Comparison of ENCODE assay signal across 21 cellular contexts in genomic region chr15:26128611-26129140, GRCh38.
A peak's percentile ranks its signal among the peaks of the same experiment; 100 is the strongest.
DNase-seq lines count a peak whose midpoint lies in the region; ATAC-seq and TF ChIP-seq lines count a peak whose summit lies in the region.
"Had no signal": no experiment of that assay in that cellular context is flagged by ENCODE, and none has a peak within 500 bp of the region (broad histone marks: within the 10 kb centered on the region; RNA-seq: fewer than 3 reads in every experiment).

No MANE protein-coding gene starts in this region.

- H2AFZ ChIP-seq in GM23338: peak overlapping the region; percentile 23; the same call in 1 of the 2 replicates
- H2AFZ ChIP-seq in smooth muscle cell (ENCODE audit: low read depth): no peak overlapping the region
- no peak overlapping the region for H2AFZ ChIP-seq in Karpas-422 (ENCODE audit: low read length)

- WGBS in smooth muscle cell (ENCODE audit: low lambda C conversion rate): 70% methylated on average over 7 of the region's 7 CpGs

- no peak overlapping the region for H3K4me2 ChIP-seq in GM23338
- H3K4me2 ChIP-seq in smooth muscle cell: no peak overlapping the region
- H3K4me2 ChIP-seq in Karpas-422 (ENCODE audit: low read depth, low read length, poor library complexity, severe bottlenecking): no peak overlapping the region

- no peak overlapping the region for H3K4me3 Mint-ChIP-seq in GM23338
- H3K4me3 Mint-ChIP-seq: B cell, CD14-positive monocyte had no signal

- H3K9ac ChIP-seq in smooth muscle cell (ENCODE audit: low read depth): no peak overlapping the region
- H3K9ac ChIP-seq in Karpas-422 (ENCODE audit: low read length): no peak overlapping the region

- H3K79me2 ChIP-seq in GM23338 (replicated peaks; ENCODE audit: insufficient read depth) (no peaks in the 10 kb centered on the region), smooth muscle cell (ENCODE audit: low read depth) (no peaks in the 10 kb centered on the region), Karpas-422 (ENCODE audit: low read length) (no peaks in the 10 kb centered on the region)

- no peaks in the 10 kb centered on the region; the same call in 1 of the 2 replicates for H3K36me3 ChIP-seq in GM23338 (ENCODE audit: insufficient read depth)
- no peaks in the 10 kb centered on the region for H3K36me3 ChIP-seq in smooth muscle cell (ENCODE audit: low read depth)
- H3K36me3 ChIP-seq in Karpas-422 (ENCODE audit: insufficient read depth, low read length): no peaks in the 10 kb centered on the region
- H3K36me3 ChIP-seq: SJSA1 had no signal

- DNase-seq in NCI-H2029 (lab: John Stamatoyannopoulos, UW) (peak; percentile 3), NCI-H2029 treated with DMSO at 0.1 percent for 48 hours (lab: John Stamatoyannopoulos, UW) (no peak), GM23338 (ENCODE audit: low spot score) (no peak), amniotic epithelial cell (ENCODE audit: low read depth) (peak; percentile 9), smooth muscle cell (lab: John Stamatoyannopoulos, UW; ENCODE audit: unreplicated experiment) (no peak), Karpas-422 (no peak)
- DNase-seq in NK-92 treated with Interleukin-12 subunit alpha and Interleukin-12 subunit beta, amount 100 ng/mL, for 24 hours (lab: John Stamatoyannopoulos, UW): no peak
- DNase-seq: 8988T, NCI-H1417, NCI-H1694 treated with DMSO at 0.1 percent for 48 hours, NCI-H510A treated with DMSO at 0.1 percent for 48 hours, NCI-H748 treated with DMSO at 0.1 percent for 48 hours, T-helper 1 cell had no signal

- H3K9me3 Mint-ChIP-seq in GM23338: no peaks in the 10 kb centered on the region; the same call in 1 of the 3 replicates

- H3K27ac ChIP-seq in GM23338 (ENCODE audit: low read depth) (no peak overlapping the region), smooth muscle cell (ENCODE audit: low read depth) (peak overlapping the region; percentile 11), Karpas-422 (ENCODE audit: low read length) (no peak overlapping the region)
- H3K27ac ChIP-seq: SJSA1 had no signal

- no peak overlapping the region for H3K27ac Mint-ChIP-seq in GM23338
- H3K27ac Mint-ChIP-seq: B cell, CD14-positive monocyte had no signal

- ATAC-seq in GM23338 (no peak), esophagus mucosa (no peak)
- ATAC-seq: GM12878, HCT116, K562, Right ventricle myocardium inferior had no signal

- 0 out of 3 replicates have a peak, but pooled peaks cover 2% of the 10 kb centered on the region for H3K36me3 Mint-ChIP-seq in GM23338 (ENCODE audit: low read depth)
- H3K36me3 Mint-ChIP-seq: CD14-positive monocyte had no signal

- H3K4me3 ChIP-seq in GM23338 (no peak overlapping the region), smooth muscle cell (no peak overlapping the region), Karpas-422 (ENCODE audit: low read length) (no peak overlapping the region)
- H3K4me3 ChIP-seq: GM12878, K562, SJSA1 had no signal

- H3K4me1 ChIP-seq in GM23338 (ENCODE audit: insufficient read depth): peaks cover 37% of the 10 kb centered on the region
- H3K4me1 ChIP-seq in smooth muscle cell (ENCODE audit: low read depth): peaks cover 15% of the 10 kb centered on the region
- H3K4me1 ChIP-seq in Karpas-422 (ENCODE audit: low read length): no peaks in the 10 kb centered on the region
- H3K4me1 ChIP-seq: SJSA1 had no signal

- H3F3A ChIP-seq in GM23338 (replicated peaks; ENCODE audit: low read depth): peaks cover 7% of the 10 kb centered on the region; the same call in 1 of the 2 replicates
- no peaks in the 10 kb centered on the region for H3F3A ChIP-seq in smooth muscle cell (ENCODE audit: low read depth)

- H3K9me3 ChIP-seq in smooth muscle cell (replicated peaks; ENCODE audit: low read depth) (no peaks in the 10 kb centered on the region), Karpas-422 (ENCODE audit: low read length) (peaks cover 47% of the 10 kb centered on the region)
- H3K9me3 ChIP-seq: SJSA1 had no signal

- peaks cover 4% of the 10 kb centered on the region for H3K27me3 Mint-ChIP-seq in GM23338 (ENCODE audit: insufficient read depth, low read depth, poor library complexity)
- H3K27me3 Mint-ChIP-seq: B cell had no signal

- TF ChIP-seq CTCF in GM23338 (conservative IDR thresholded peaks at IDR 0.05; ENCODE audit: low read depth in 2 of 2) (no peak), smooth muscle cell (IDR thresholded peaks at IDR 0.05; ENCODE audit: borderline replicate concordance, insufficient read depth, poor library complexity, severe bottlenecking) (no peak)

- H4K20me1 ChIP-seq in GM23338 (replicated peaks; ENCODE audit: insufficient read depth) (no peaks in the 10 kb centered on the region), smooth muscle cell (ENCODE audit: low read depth) (no peaks in the 10 kb centered on the region), Karpas-422 (ENCODE audit: insufficient read depth, low read depth, low read length) (no peaks in the 10 kb centered on the region)

- peaks cover 49% of the 10 kb centered on the region for H3K4me1 Mint-ChIP-seq in GM23338
- H3K4me1 Mint-ChIP-seq: B cell, CD14-positive monocyte had no signal

- no peaks in the 10 kb centered on the region for H3K27me3 ChIP-seq in GM23338 (ENCODE audit: insufficient read depth)
- H3K27me3 ChIP-seq in smooth muscle cell (ENCODE audit: low read depth): no peaks in the 10 kb centered on the region
- no peaks in the 10 kb centered on the region for H3K27me3 ChIP-seq in Karpas-422 (ENCODE audit: low read length)
- H3K27me3 ChIP-seq: SJSA1 had no signal

- H3K9me2 ChIP-seq in GM23338 (ENCODE audit: insufficient read depth): peaks cover 17% of the 10 kb centered on the region
- no peaks in the 10 kb centered on the region for H3K9me2 ChIP-seq in Karpas-422 (replicated peaks; ENCODE audit: insufficient read depth, low read length)

TF ChIP-seq in GM23338, 12 proteins besides CTCF, POLR2A, EP300 and RAD21:
- TF ChIP-seq STAT1 (IDR thresholded peaks at IDR 0.05; ENCODE audit: unreplicated experiment) (no peak), EZH2phosphoT487 (IDR thresholded peaks at IDR 0.05; ENCODE audit: unreplicated experiment) (no peak), EZH2 (IDR thresholded peaks at IDR 0.05; ENCODE audit: low read depth, unreplicated experiment) (no peak), POLR2AphosphoS5 (IDR thresholded peaks at IDR 0.05; ENCODE audit: low read depth) (no peak), ZNF114 (CRISPR knock-in tag; IDR thresholded peaks at IDR 0.05) (no peak), NANOG (IDR thresholded peaks at IDR 0.05; ENCODE audit: borderline replicate concordance) (no peak), ZNF331 (CRISPR knock-in tag; IDR thresholded peaks at IDR 0.05; ENCODE audit: low read depth) (no peak)

Comparison
In these comparisons a context has a peak if more than half of its experiments do, and no peak if none do; other contexts are left out.
1. DNase-seq: peak in NCI-H2029 (single experiment) and amniotic epithelial cell (single experiment); none in NCI-H2029 treated with DMSO at 0.1 percent for 48 hours (single experiment), GM23338 (single experiment), smooth muscle cell (single experiment), Karpas-422 (single experiment) and NK-92 treated with Interleukin-12 subunit alpha and Interleukin-12 subunit beta, amount 100 ng/mL, for 24 hours (single experiment).